Comparison of ENCODE assay signal across 20 cellular contexts in genomic region chr7:80183900-80184685, GRCh38. TPM values are rescaled to one million over a fixed set of nuclear protein-coding genes. Genes with fewer than 3 reads are reported as not detected.
DNase-seq lines count a peak whose midpoint lies in the region; ATAC-seq lines count a peak whose summit lies in the region.
"Had no signal": no experiment of that assay in that cellular context is flagged by ENCODE, and none has a peak within 500 bp of the region (broad histone marks: within the 10 kb centered on the region; RNA-seq: fewer than 3 reads in every experiment).

No MANE protein-coding gene starts in this region.

- no peaks in the 10 kb centered on the region for H3K36me3 ChIP-seq in iPS-18a (ENCODE audit: control insufficient read depth, low read depth, low read length)
- H3K36me3 ChIP-seq: gastrocnemius medialis had no signal

- H3K27me3 Mint-ChIP-seq in stimulated activated naive CD8-positive, alpha-beta T cell treated with anti-CD3 and anti-CD28 coated beads, Interleukin-15, amount 100 ng/mL, for 72 hours: no peaks in the 10 kb centered on the region
- H3K27me3 Mint-ChIP-seq in activated naive CD8-positive, alpha-beta T cell treated with anti-CD3 and anti-CD28 coated beads, Interleukin-2, amount 10 ng/mL, durations not matched to agents 7 days and 5 days: no peaks in the 10 kb centered on the region
- H3K27me3 Mint-ChIP-seq: activated T-cell treated with anti-CD3 and anti-CD28 coated beads, Interleukin-2, amount 50 U/mL, for 24 hours; brain; CD4-positive, alpha-beta T cell; natural killer cell treated with Interleukin-12 subunit alpha and Interleukin-12 subunit beta and Interleukin-15 and Interleukin-18, amount 100 ng/mL, for 72 hours had no signal

- H3K27me3 ChIP-seq in iPS-18a (ENCODE audit: control insufficient read depth, insufficient read depth, low read length): no peaks in the 10 kb centered on the region
- H3K27me3 ChIP-seq: gastrocnemius medialis had no signal

- peak overlapping the region; percentile 50 to 69 for H3K4me3 Mint-ChIP-seq in stimulated activated naive CD8-positive, alpha-beta T cell treated with anti-CD3 and anti-CD28 coated beads, Interleukin-15, amount 100 ng/mL, for 72 hours
- no peak overlapping the region for H3K4me3 Mint-ChIP-seq in activated naive CD8-positive, alpha-beta T cell treated with anti-CD3 and anti-CD28 coated beads, Interleukin-2, amount 10 ng/mL, durations not matched to agents 7 days and 5 days
- H3K4me3 Mint-ChIP-seq: activated T-cell treated with anti-CD3 and anti-CD28 coated beads, Interleukin-2, amount 50 U/mL, for 24 hours; brain; CD4-positive, alpha-beta T cell; natural killer cell treated with Interleukin-12 subunit alpha and Interleukin-12 subunit beta and Interleukin-15 and Interleukin-18, amount 100 ng/mL, for 72 hours; stimulated activated effector memory CD8-positive, alpha-beta T cell treated with anti-CD3 and anti-CD28 coated beads, Interleukin-12 subunit alpha, Interleukin-12 subunit beta, amount 100 ng/mL, for 72 hours had no signal

- no peak overlapping the region for H3K4me3 ChIP-seq in iPS-18a (ENCODE audit: low read length)
- H3K4me3 ChIP-seq: gastrocnemius medialis had no signal

- no peak for ATAC-seq in stimulated activated naive CD8-positive, alpha-beta T cell treated with anti-CD3 and anti-CD28 coated beads, Interleukin-15, amount 100 ng/mL, for 72 hours
- no peak for ATAC-seq in stimulated activated naive CD8-positive, alpha-beta T cell treated with anti-CD3 and anti-CD28 coated beads, Interleukin-15, Interleukin-2, amounts not matched to agents 100 U/mL and 50 U/mL, for 24 hours
- ATAC-seq in activated naive CD8-positive, alpha-beta T cell treated with anti-CD3 and anti-CD28 coated beads, Interleukin-2, amount 10 ng/mL, durations not matched to agents 7 days and 5 days (ENCODE audit: low read depth): no peak
- no peak for ATAC-seq in GM21786 (IDR thresholded peaks at IDR 0.05; ENCODE audit: unreplicated experiment)
- ATAC-seq: activated naive CD4-positive, alpha-beta T cell treated with anti-CD3 and anti-CD28 coated beads, Interleukin-2, amount 50 U/mL, for 72 hours; gastrocnemius medialis; natural killer cell treated with Interleukin-12 subunit alpha and Interleukin-12 subunit beta and Interleukin-15 and Interleukin-18, amount 100 ng/mL, for 72 hours; stimulated activated effector memory CD8-positive, alpha-beta T cell treated with anti-CD3 and anti-CD28 coated beads, Interleukin-12 subunit alpha, Interleukin-12 subunit beta, amount 100 ng/mL, for 72 hours had no signal

- peak overlapping the region in 1 of 2 donors; percentile 91 for H3K27ac Mint-ChIP-seq in stimulated activated naive CD8-positive, alpha-beta T cell treated with anti-CD3 and anti-CD28 coated beads, Interleukin-15, amount 100 ng/mL, for 72 hours
- peak overlapping the region; percentile 4 for H3K27ac Mint-ChIP-seq in activated naive CD8-positive, alpha-beta T cell treated with anti-CD3 and anti-CD28 coated beads, Interleukin-2, amount 10 ng/mL, durations not matched to agents 7 days and 5 days
- H3K27ac Mint-ChIP-seq: activated naive CD4-positive, alpha-beta T cell treated with anti-CD3 and anti-CD28 coated beads, Interleukin-2, amount 50 U/mL, for 72 hours; activated T-cell treated with anti-CD3 and anti-CD28 coated beads, Interleukin-2, amount 50 U/mL, for 24 hours; brain; CD4-positive, alpha-beta T cell; natural killer cell treated with Interleukin-12 subunit alpha and Interleukin-12 subunit beta and Interleukin-15 and Interleukin-18, amount 100 ng/mL, for 72 hours; stimulated activated effector memory CD8-positive, alpha-beta T cell treated with anti-CD3 and anti-CD28 coated beads, Interleukin-12 subunit alpha, Interleukin-12 subunit beta, amount 100 ng/mL, for 72 hours had no signal

- peaks cover 22% of the 10 kb centered on the region for H3K4me1 Mint-ChIP-seq in stimulated activated naive CD8-positive, alpha-beta T cell treated with anti-CD3 and anti-CD28 coated beads, Interleukin-15, amount 100 ng/mL, for 72 hours
- no peaks in the 10 kb centered on the region for H3K4me1 Mint-ChIP-seq in activated naive CD8-positive, alpha-beta T cell treated with anti-CD3 and anti-CD28 coated beads, Interleukin-2, amount 10 ng/mL, durations not matched to agents 7 days and 5 days
- H3K4me1 Mint-ChIP-seq: stimulated activated effector memory CD8-positive, alpha-beta T cell treated with anti-CD3 and anti-CD28 coated beads, Interleukin-12 subunit alpha, Interleukin-12 subunit beta, amount 100 ng/mL, for 72 hours had no signal

- no peak overlapping the region for H3K9ac ChIP-seq in iPS-18a (ENCODE audit: low read length)

- H3K27ac ChIP-seq in iPS-18a (ENCODE audit: low read length): peak overlapping the region; percentile 56
- H3K27ac ChIP-seq: epithelial cell of prostate, gastrocnemius medialis had no signal

- POLR2A ChIA-PET in activated naive CD8-positive, alpha-beta T cell treated with anti-CD3 and anti-CD28 coated beads, Interleukin-2, amount 10 ng/mL, durations not matched to agents 7 days and 5 days (lab: Charles Lee): no interaction called here

- peaks cover 1% of the 10 kb centered on the region for H3K36me3 Mint-ChIP-seq in activated naive CD8-positive, alpha-beta T cell treated with anti-CD3 and anti-CD28 coated beads, Interleukin-2, amount 10 ng/mL, durations not matched to agents 7 days and 5 days
- H3K36me3 Mint-ChIP-seq: activated naive CD4-positive, alpha-beta T cell treated with anti-CD3 and anti-CD28 coated beads, Interleukin-2, amount 50 U/mL, for 72 hours; natural killer cell treated with Interleukin-12 subunit alpha and Interleukin-12 subunit beta and Interleukin-15 and Interleukin-18, amount 100 ng/mL, for 72 hours; stimulated activated effector memory CD8-positive, alpha-beta T cell treated with anti-CD3 and anti-CD28 coated beads, Interleukin-12 subunit alpha, Interleukin-12 subunit beta, amount 100 ng/mL, for 72 hours had no signal

- peaks cover 57% of the 10 kb centered on the region for H3K4me1 ChIP-seq in iPS-18a (ENCODE audit: control insufficient read depth, low read depth, low read length)

- no peaks in the 10 kb centered on the region for H3K9me3 Mint-ChIP-seq in stimulated activated naive CD8-positive, alpha-beta T cell treated with anti-CD3 and anti-CD28 coated beads, Interleukin-15, amount 100 ng/mL, for 72 hours
- H3K9me3 Mint-ChIP-seq in activated naive CD8-positive, alpha-beta T cell treated with anti-CD3 and anti-CD28 coated beads, Interleukin-2, amount 10 ng/mL, durations not matched to agents 7 days and 5 days: no peaks in the 10 kb centered on the region
- H3K9me3 Mint-ChIP-seq: activated naive CD4-positive, alpha-beta T cell treated with anti-CD3 and anti-CD28 coated beads, Interleukin-2, amount 50 U/mL, for 72 hours had no signal

- DNase-seq in stimulated activated naive CD8-positive, alpha-beta T cell treated with anti-CD3 and anti-CD28 coated beads, Interleukin-15, amount 100 ng/mL, for 72 hours: no peak
- DNase-seq in stimulated activated naive CD8-positive, alpha-beta T cell treated with anti-CD3 and anti-CD28 coated beads, Interleukin-15, Interleukin-2, amounts not matched to agents 100 U/mL and 50 U/mL, for 24 hours: no peak
- no peak for DNase-seq in activated naive CD8-positive, alpha-beta T cell treated with anti-CD3 and anti-CD28 coated beads, Interleukin-2, amount 10 ng/mL, durations not matched to agents 7 days and 5 days
- DNase-seq in NCI-H510A (lab: John Stamatoyannopoulos, UW) (no peak), foreskin melanocyte (no peak), mesenteric fat pad (ENCODE audit: low spot score) (no peak)
- DNase-seq: activated T-cell treated with anti-CD3 and anti-CD28 coated beads, Interleukin-2, amount 50 U/mL, for 24 hours; CD4-positive, alpha-beta T cell; gastrocnemius medialis; H7; NCI-H1436; NCI-H524 treated with DMSO at 0.1 percent for 48 hours; T1000 had no signal

- no peaks in the 10 kb centered on the region for H3K9me3 ChIP-seq in iPS-18a (ENCODE audit: control insufficient read depth, low read depth, low read length)
- H3K9me3 ChIP-seq: gastrocnemius medialis had no signal

RNA-seq across cellular contexts. Expression of gene GNAI1, which starts 49.5 kb away (rescaled TPM):
- total RNA-seq in activated naive CD8-positive, alpha-beta T cell treated with anti-CD3 and anti-CD28 coated beads, Interleukin-2, amount 10 ng/mL, durations not matched to agents 7 days and 5 days: under 1 TPM; 0.14 to 0.17 TPM
- 179 TPM for total RNA-seq in mesenteric fat pad

Comparison
In these comparisons a context has a peak if more than half of its experiments do, and no peak if none do; other contexts are left out.
1. RNA of gene GNAI1, which starts 49.5 kb away (total RNA-seq): 179 TPM in mesenteric fat pad (single experiment); 0.14 to 0.17 TPM in activated naive CD8-positive, alpha-beta T cell treated with anti-CD3 and anti-CD28 coated beads, Interleukin-2, amount 10 ng/mL, durations not matched to agents 7 days and 5 days; every median in the first group is over 100 times any median in the second.